ENCODE assay signal across 32 cellular contexts in the genomic region with DNA sequence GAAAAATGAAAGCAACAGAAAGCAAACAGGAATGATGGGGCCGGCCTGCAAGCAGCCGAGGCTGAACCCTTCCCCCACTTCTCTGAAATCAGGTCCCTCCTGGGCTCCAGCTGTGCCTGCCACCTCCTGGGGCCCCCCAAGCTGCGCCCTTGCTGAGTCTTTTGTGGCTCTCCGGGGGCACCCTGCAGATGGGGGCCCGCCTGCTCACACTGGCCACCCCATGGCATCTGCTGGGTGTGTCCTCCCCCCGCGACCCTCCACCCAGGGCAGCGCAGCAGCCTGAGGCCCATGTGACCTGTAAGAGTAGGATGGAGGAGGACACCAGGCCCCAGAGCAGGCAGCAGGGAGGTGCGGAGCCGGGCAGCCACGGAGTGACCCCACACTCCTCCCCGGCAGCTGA. TPM values are rescaled to one million over a fixed set of nuclear protein-coding genes. Genes with fewer than 3 reads are reported as not detected.
"Had no signal": no experiment of that assay in that cellular context is flagged by ENCODE, and none has a peak within 500 bp of the region (broad histone marks: within the 10 kb centered on the region; RNA-seq: fewer than 3 reads in every experiment).

No MANE protein-coding gene starts in this region.

- H3K9me3 ChIP-seq: adrenal gland, body of pancreas, breast epithelium, Peyer's patch had no signal

- H3K27ac Mint-ChIP-seq: activated CD4-positive, alpha-beta T cell treated with anti-CD3 and anti-CD28 coated beads, Interleukin-2, amount 10 ng/mL, durations not matched to agents 24 days and 14 days; activated CD8-positive, alpha-beta T cell treated with anti-CD3 and anti-CD28 coated beads for 36 hours; activated naive CD4-positive, alpha-beta T cell treated with anti-CD3 and anti-CD28 coated beads for 36 hours; activated T-helper 2 cell treated with anti-CD3 and anti-CD28 coated beads, Interferon-gamma antibody, Interleukin-2, Interleukin-4, amounts not matched to agents 10 μg/mL and 5 μg/mL and 100 μg/mL, durations not matched to agents 14 hours and 24 hours and 36 hours; T-cell had no signal

- H3K9me3 Mint-ChIP-seq: activated CD4-positive, alpha-beta T cell treated with anti-CD3 and anti-CD28 coated beads, Interleukin-2, amount 10 ng/mL, durations not matched to agents 24 days and 14 days; activated CD8-positive, alpha-beta T cell treated with anti-CD3 and anti-CD28 coated beads for 36 hours; activated naive CD4-positive, alpha-beta T cell treated with anti-CD3 and anti-CD28 coated beads for 36 hours; activated naive CD4-positive, alpha-beta T cell treated with anti-CD3 and anti-CD28 coated beads, Interleukin-2, amount 50 U/mL, for 72 hours; activated T-helper 2 cell treated with anti-CD3 and anti-CD28 coated beads, Interferon-gamma antibody, Interleukin-2, Interleukin-4, amounts not matched to agents 10 μg/mL and 5 μg/mL and 100 μg/mL, durations not matched to agents 14 hours and 24 hours and 36 hours; T-cell had no signal

- H3K4me3 Mint-ChIP-seq: activated CD4-positive, alpha-beta T cell treated with anti-CD3 and anti-CD28 coated beads, Interleukin-2, amount 10 ng/mL, durations not matched to agents 24 days and 14 days; activated CD8-positive, alpha-beta T cell treated with anti-CD3 and anti-CD28 coated beads for 36 hours; activated naive CD4-positive, alpha-beta T cell treated with anti-CD3 and anti-CD28 coated beads for 36 hours; T-cell had no signal

- DNase-seq: activated CD4-positive, alpha-beta T cell treated with anti-CD3 and anti-CD28 coated beads, Interleukin-2, amount 10 ng/mL, durations not matched to agents 24 days and 14 days; activated CD4-positive, alpha-beta T cell treated with anti-CD3 and anti-CD28 coated beads, Interleukin-2, amount 50 U/mL, for 4 hours; activated CD8-positive, alpha-beta T cell treated with anti-CD3 and anti-CD28 coated beads for 36 hours; activated gamma-delta T cell; activated naive CD4-positive, alpha-beta T cell treated with anti-CD3 and anti-CD28 coated beads for 36 hours; activated T-cell treated with anti-CD3 and anti-CD28 coated beads, Interleukin-2, amount 50 U/mL, for 1 hour; adrenal gland; body of pancreas; cerebellar nuclear complex; NCI-H1092 treated with DMSO at 0.1 percent for 48 hours; NCI-H1417 treated with DMSO at 0.1 percent for 48 hours; NCI-H187 treated with DMSO at 0.1 percent for 48 hours; NCI-H2081; NCI-H226; NCI-H446 treated with DMSO at 0.1 percent for 48 hours; NCI-H524; PC-3; Peyer's patch; RPMI8226; SIG-M5; T-cell; T-helper 2 cell; T-helper 9 cell had no signal

- H3K4me3 ChIP-seq: adrenal gland, body of pancreas, breast epithelium, Peyer's patch had no signal

- H3K9ac ChIP-seq: KMS-11 had no signal

- ATAC-seq: activated CD8-positive, alpha-beta T cell treated with anti-CD3 and anti-CD28 coated beads for 36 hours; activated naive CD4-positive, alpha-beta T cell treated with anti-CD3 and anti-CD28 coated beads, Interleukin-2, amount 50 U/mL, for 72 hours; body of pancreas; PC-3; SK-N-SH treated with all-trans-retinoic acid at 6 μM for 48 hours; T-cell had no signal

- H3K27ac ChIP-seq: adrenal gland, body of pancreas, breast epithelium, KMS-11, Peyer's patch, VCaP had no signal

- H3K36me3 Mint-ChIP-seq: activated naive CD4-positive, alpha-beta T cell treated with anti-CD3 and anti-CD28 coated beads, Interleukin-2, amount 50 U/mL, for 72 hours; T-cell had no signal

- H3K36me3 ChIP-seq: breast epithelium, Peyer's patch had no signal

- H3K27me3 Mint-ChIP-seq: activated CD4-positive, alpha-beta T cell treated with anti-CD3 and anti-CD28 coated beads, Interleukin-2, amount 10 ng/mL, durations not matched to agents 24 days and 14 days; activated CD8-positive, alpha-beta T cell treated with anti-CD3 and anti-CD28 coated beads for 36 hours had no signal

- H3K27me3 ChIP-seq: adrenal gland, body of pancreas, breast epithelium, Peyer's patch had no signal

- H3K4me2 ChIP-seq: KMS-11 had no signal

RNA-seq across cellular contexts. Expression of gene CCDC187, which starts 29.2 kb away (rescaled TPM):
- total RNA-seq: activated CD4-positive, alpha-beta T cell treated with anti-CD3 and anti-CD28 coated beads, Interleukin-2, amount 10 ng/mL, durations not matched to agents 24 days and 14 days; activated CD8-positive, alpha-beta memory T cell treated with anti-CD3 and anti-CD28 coated beads for 36 hours; activated naive CD4-positive, alpha-beta T cell treated with anti-CD3 and anti-CD28 coated beads for 36 hours; activated T-helper 2 cell treated with anti-CD3 and anti-CD28 coated beads, Interferon-gamma antibody, Interleukin-2, Interleukin-4, amounts not matched to agents 10 μg/mL and 5 μg/mL and 100 μg/mL, durations not matched to agents 14 hours and 24 hours and 36 hours; breast epithelium; M059J; SK-MEL-5 had no signal

RNA-seq across cellular contexts. Expression of gene CARD9, which starts 40.4 kb away (rescaled TPM):
- total RNA-seq: SK-MEL-5 had no signal
